Comparison of ENCODE assay signal across 9 cellular contexts in the genomic region with DNA sequence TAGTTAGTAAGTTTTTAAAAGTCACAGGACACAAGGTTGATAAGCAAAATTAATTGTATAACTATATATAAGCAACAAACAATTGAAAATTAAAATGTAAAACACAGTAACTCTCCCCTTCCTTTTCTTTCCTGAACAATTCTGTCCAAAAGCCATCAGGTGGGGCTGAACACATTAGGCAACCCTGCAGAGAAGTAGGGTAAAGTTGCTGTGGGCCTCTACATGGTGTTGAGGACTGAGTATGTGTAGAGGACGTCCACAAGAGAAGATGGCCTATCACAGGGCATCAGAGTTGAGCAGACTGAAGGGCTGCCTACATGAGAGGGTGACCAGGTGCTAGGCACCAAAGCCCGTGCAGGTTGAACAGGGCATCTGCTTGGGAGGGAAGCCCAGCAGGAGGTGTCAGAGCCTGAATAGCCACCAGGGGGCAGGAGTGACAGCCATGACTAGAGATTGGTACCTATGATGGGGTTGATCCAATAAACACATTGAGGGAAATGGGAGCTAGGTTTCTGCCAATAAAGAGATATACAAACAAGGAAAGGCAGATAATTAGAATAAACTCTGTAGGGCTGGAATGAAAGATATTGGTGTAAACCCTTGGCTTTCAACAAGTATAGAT.
A peak's percentile ranks its signal among the peaks of the same experiment; 100 is the strongest.
DNase-seq lines count a peak whose midpoint lies in the region; ATAC-seq and TF ChIP-seq lines count a peak whose summit lies in the region.
"Had no signal": no experiment of that assay in that cellular context is flagged by ENCODE, and none has a peak within 500 bp of the region (broad histone marks: within the 10 kb centered on the region; RNA-seq: fewer than 3 reads in every experiment).

No MANE protein-coding gene starts in this region.

- H3K9me3 Mint-ChIP-seq in activated B cell treated with CpG ODN at 0.5 μM for 24 hours (peaks cover 10% of the 10 kb centered on the region), endodermal cell (peaks cover 46% of the 10 kb centered on the region)
- H3K9me3 Mint-ChIP-seq: dendritic cell treated with granulocyte-macrophage colony-stimulating factor and Interleukin-4, amounts not matched to agents 40 ng/mL and 50 ng/mL, for 4 days had no signal

- no peak for TF ChIP-seq EP300 in ovary (IDR thresholded peaks at IDR 0.05)

- H3K4me3 Mint-ChIP-seq in activated B cell treated with CpG ODN at 0.5 μM for 24 hours: no peak overlapping the region
- H3K4me3 Mint-ChIP-seq in endodermal cell: no peak overlapping the region
- H3K4me3 Mint-ChIP-seq: dendritic cell treated with granulocyte-macrophage colony-stimulating factor and Interleukin-4, amounts not matched to agents 40 ng/mL and 50 ng/mL, for 4 days had no signal

- H3K4me1 ChIP-seq in endodermal cell (ENCODE audit: control insufficient read depth, insufficient read depth, low read length) (no peaks in the 10 kb centered on the region), smooth muscle cell (ENCODE audit: low read depth) (no peaks in the 10 kb centered on the region), ovary (ENCODE audit: insufficient read depth) (no peaks in the 10 kb centered on the region)

- H3K9me3 ChIP-seq in endodermal cell (ENCODE audit: control insufficient read depth, low read length): peaks cover 32% of the 10 kb centered on the region
- no peaks in the 10 kb centered on the region for H3K9me3 ChIP-seq in smooth muscle cell (replicated peaks; ENCODE audit: low read depth)
- no peaks in the 10 kb centered on the region for H3K9me3 ChIP-seq in ovary

- H3K27ac ChIP-seq in endodermal cell (ENCODE audit: low read depth, low read length) (no peak overlapping the region), smooth muscle cell (ENCODE audit: low read depth) (no peak overlapping the region), ovary (no peak overlapping the region)

- H3F3A ChIP-seq in smooth muscle cell (ENCODE audit: low read depth): no peaks in the 10 kb centered on the region

- no peaks in the 10 kb centered on the region for H4K20me1 ChIP-seq in smooth muscle cell (ENCODE audit: low read depth)

- peak; percentile 24 for DNase-seq in NK-92 treated with Interleukin-12 subunit alpha and Interleukin-12 subunit beta, amount 100 ng/mL, for 24 hours (lab: John Stamatoyannopoulos, UW)
- DNase-seq in NK-92 (lab: John Stamatoyannopoulos, UW; ENCODE audit: unreplicated experiment) (no peak), LNCaP clone FGC (ENCODE audit: low read depth) (peak; percentile 15), activated B cell treated with CpG ODN at 0.5 μM for 24 hours (peak; percentile 21), endodermal cell (peak; percentile 81), smooth muscle cell (lab: John Stamatoyannopoulos, UW; ENCODE audit: unreplicated experiment) (no peak), ovary (no peak)

- H3K27me3 ChIP-seq in endodermal cell (ENCODE audit: control insufficient read depth, insufficient read depth, low read length, poor library complexity, severe bottlenecking) (no peaks in the 10 kb centered on the region), smooth muscle cell (ENCODE audit: low read depth) (no peaks in the 10 kb centered on the region), ovary (no peaks in the 10 kb centered on the region)

- intact Hi-C loops in activated B cell treated with CpG ODN at 0.5 μM for 24 hours (cut with micrococcal nuclease) (no loop called here), ovary (cut with DNase I) (no loop called here)

- TF ChIP-seq CTCF in LNCaP clone FGC (IDR thresholded peaks at IDR 0.05; ENCODE audit: control insufficient read depth, extremely low read depth, insufficient read depth) (peak; percentile 57), activated B cell treated with CpG ODN at 0.5 μM for 24 hours (IDR thresholded peaks at IDR 0.05) (no peak), endodermal cell (conservative IDR thresholded peaks at IDR 0.05) (peak; percentile 78), smooth muscle cell (IDR thresholded peaks at IDR 0.05; ENCODE audit: borderline replicate concordance, insufficient read depth, poor library complexity, severe bottlenecking) (peak; percentile 31), ovary (IDR thresholded peaks at IDR 0.05) (no peak)

- H3K27me3 Mint-ChIP-seq in activated B cell treated with CpG ODN at 0.5 μM for 24 hours: peaks cover 13% of the 10 kb centered on the region
- peaks cover 3% of the 10 kb centered on the region for H3K27me3 Mint-ChIP-seq in endodermal cell (ENCODE audit: insufficient read depth)
- H3K27me3 Mint-ChIP-seq: dendritic cell treated with granulocyte-macrophage colony-stimulating factor and Interleukin-4, amounts not matched to agents 40 ng/mL and 50 ng/mL, for 4 days had no signal

- 55 to 80% methylated on average over 2 of the region's 2 CpGs for WGBS in endodermal cell (ENCODE audit: insufficient coverage in 1 of 2, insufficient read length in 1 of 2), 2 experiments
- WGBS in smooth muscle cell (ENCODE audit: low lambda C conversion rate): 51% methylated on average over 2 of the region's 2 CpGs
- 53 to 56% (median 56%) methylated on average over 2 of the region's 2 CpGs for WGBS in ovary, 3 donors

- H3K4me1 Mint-ChIP-seq in activated B cell treated with CpG ODN at 0.5 μM for 24 hours (no peaks in the 10 kb centered on the region), endodermal cell (no peaks in the 10 kb centered on the region)

- H3K27ac Mint-ChIP-seq in activated B cell treated with CpG ODN at 0.5 μM for 24 hours: no peak overlapping the region
- no peak overlapping the region for H3K27ac Mint-ChIP-seq in endodermal cell
- H3K27ac Mint-ChIP-seq: dendritic cell treated with granulocyte-macrophage colony-stimulating factor and Interleukin-4, amounts not matched to agents 40 ng/mL and 50 ng/mL, for 4 days had no signal

- H3K36me3 ChIP-seq in endodermal cell (ENCODE audit: control insufficient read depth, insufficient read depth, low read length): no peaks in the 10 kb centered on the region
- no peaks in the 10 kb centered on the region for H3K36me3 ChIP-seq in smooth muscle cell (ENCODE audit: low read depth)
- no peaks in the 10 kb centered on the region for H3K36me3 ChIP-seq in ovary

- no peaks in the 10 kb centered on the region for H3K79me2 ChIP-seq in smooth muscle cell (ENCODE audit: low read depth)

- ATAC-seq in activated B cell treated with CpG ODN at 0.5 μM for 24 hours (ENCODE audit: low read depth) (peak; percentile 34), HG02642 (IDR thresholded peaks at IDR 0.05; ENCODE audit: poor library complexity, unreplicated experiment) (no peak)

- TF ChIP-seq POLR2A in ovary (IDR thresholded peaks at IDR 0.05): no peak

- H3K9ac ChIP-seq in endodermal cell (ENCODE audit: extremely low read depth, low read length, poor library complexity, severe bottlenecking) (no peak overlapping the region), smooth muscle cell (ENCODE audit: low read depth) (no peak overlapping the region)

- CTCF ChIA-PET in activated B cell treated with CpG ODN at 0.5 μM for 24 hours (lab: Charles Lee): no interaction called here

- no peak overlapping the region for H2AFZ ChIP-seq in smooth muscle cell (ENCODE audit: low read depth)

- H3K36me3 Mint-ChIP-seq in activated B cell treated with CpG ODN at 0.5 μM for 24 hours (ENCODE audit: low read depth) (no peaks in the 10 kb centered on the region), endodermal cell (ENCODE audit: low read depth) (no peaks in the 10 kb centered on the region)

- no peak overlapping the region for H3K4me3 ChIP-seq in LNCaP clone FGC (ENCODE audit: low read depth, low read length)
- no peak overlapping the region for H3K4me3 ChIP-seq in endodermal cell (ENCODE audit: low read length)
- no peak overlapping the region for H3K4me3 ChIP-seq in smooth muscle cell
- H3K4me3 ChIP-seq in ovary: no peak overlapping the region

- POLR2A ChIA-PET in activated B cell treated with CpG ODN at 0.5 μM for 24 hours (lab: Charles Lee): no interaction called here

- H3K4me2 ChIP-seq in smooth muscle cell: no peak overlapping the region

Comparison
In these comparisons a context has a peak if more than half of its experiments do, and no peak if none do; other contexts are left out.
1. DNase-seq: peak in NK-92 treated with Interleukin-12 subunit alpha and Interleukin-12 subunit beta, amount 100 ng/mL, for 24 hours (single experiment), LNCaP clone FGC (single experiment), activated B cell treated with CpG ODN at 0.5 μM for 24 hours (single experiment) and endodermal cell (single experiment); none in NK-92 (single experiment), smooth muscle cell (single experiment) and ovary (0 of 5).
2. CTCF ChIP-seq: peak in LNCaP clone FGC (single experiment), endodermal cell (single experiment) and smooth muscle cell (single experiment); none in activated B cell treated with CpG ODN at 0.5 μM for 24 hours (single experiment) and ovary (0 of 3).